ENCODE assay signal across 1 cellular context in genomic region chr11:804599-804964, GRCh38.
TF ChIP-seq lines count a peak whose summit lies in the region.

No MANE protein-coding gene starts in this region.

TF ChIP-seq in H1, 55 proteins besides CTCF, POLR2A, EP300 and RAD21:
- no peak for TF ChIP-seq SP2 (IDR thresholded peaks at IDR 0.05; ENCODE audit: low read length)
- TF ChIP-seq CHD1 (IDR thresholded peaks at IDR 0.05; ENCODE audit: low read depth, low read length) = no peak
- no peak for TF ChIP-seq SUZ12 (IDR thresholded peaks at IDR 0.05; ENCODE audit: low read length)
- TF ChIP-seq TEAD4 (IDR thresholded peaks at IDR 0.05; ENCODE audit: low read depth, low read length) = no peak
- TF ChIP-seq CEBPB (IDR thresholded peaks at IDR 0.05; ENCODE audit: low read depth, low read length) = no peak
- no peak for TF ChIP-seq SRF (IDR thresholded peaks at IDR 0.05; ENCODE audit: low read depth, low read length)
- no peak for TF ChIP-seq PHF8 (conservative IDR thresholded peaks at IDR 0.05; ENCODE audit: low read depth, low read length)
- TF ChIP-seq HDAC6 (IDR thresholded peaks at IDR 0.05; ENCODE audit: low read depth, low read length) = no peak
TF ChIP-seq in H1: peak in this region for 0.
